Comparison of ENCODE assay signal across 8 cellular contexts in genomic region chr11:9004310-9004945, GRCh38. TPM values are rescaled to one million over a fixed set of nuclear protein-coding genes. Genes with fewer than 3 reads are reported as not detected.
A peak's percentile ranks its signal among the peaks of the same experiment; 100 is the strongest.
DNase-seq lines count a peak whose midpoint lies in the region; ATAC-seq and TF ChIP-seq lines count a peak whose summit lies in the region.

No MANE protein-coding gene starts in this region.

- H3K4me2 ChIP-seq in GM23338 = peak overlapping the region; percentile 97

- H3K9me3 Mint-ChIP-seq in GM23338 (no peaks in the 10 kb centered on the region), naive B cell (peaks cover 0 to 4% (median 0%) of the 10 kb centered on the region in 7 donors)

- H3K27me3 Mint-ChIP-seq in GM23338 (ENCODE audit: insufficient read depth, low read depth, poor library complexity) = peaks cover 34% of the 10 kb centered on the region
- peaks cover 30 to 64% (median 50%) of the 10 kb centered on the region in 3 donors for H3K27me3 Mint-ChIP-seq in naive B cell

- no peaks in the 10 kb centered on the region for H3K36me3 ChIP-seq in GM23338 (ENCODE audit: insufficient read depth)
- H3K36me3 ChIP-seq in duodenal mucosa (ENCODE audit: control insufficient read depth in 1 of 2, insufficient read depth in 2 of 2, low read length in 2 of 2) = no peaks in the 10 kb centered on the region

- peak overlapping the region; percentile 94 for H2AFZ ChIP-seq in GM23338

- CTCF ChIA-PET in HEK293T (lab: Yijun Ruan, JAX) = interaction anchor here (2.5 kb wide), 1 partner anchor 11 kb away, joined by 14 read pairs; no protein-coding TSS in a partner anchor

- DNase-seq in GM23338 (ENCODE audit: low spot score) = peak; percentile 82
- DNase-seq in naive B cell = no peak
- DNase-seq in HEK293T (ENCODE audit: extremely low spot score) = no peak
- no peak for DNase-seq in activated CD4-positive, CD25-positive, alpha-beta regulatory T cell treated with anti-CD3 and anti-CD28 coated beads, Interleukin-2, amount 50 U/mL, for 72 hours

- no peak overlapping the region for H3K27ac Mint-ChIP-seq in GM23338
- H3K27ac Mint-ChIP-seq in naive B cell = peak overlapping the region in 1 of 6 donors; percentile 43

- H3K9ac ChIP-seq in duodenal mucosa (ENCODE audit: low read depth in 1 of 2, low read length in 2 of 2) = no peak overlapping the region

- peaks cover 6% of the 10 kb centered on the region for H3F3A ChIP-seq in GM23338 (replicated peaks; ENCODE audit: low read depth)

- H3K36me3 Mint-ChIP-seq in GM23338 (ENCODE audit: low read depth) (no peaks in the 10 kb centered on the region), naive B cell (peaks cover 0 to under 1% of the 10 kb centered on the region in 2 donors)

- H3K4me1 ChIP-seq in GM23338 (ENCODE audit: insufficient read depth) (peaks cover 11% of the 10 kb centered on the region), duodenal mucosa (ENCODE audit: control insufficient read depth in 1 of 2, insufficient read depth in 2 of 2, low read length in 2 of 2) (peaks cover 8 to 11% of the 10 kb centered on the region in 2 donors)

- H3K4me3 ChIP-seq in GM23338 = peak overlapping the region; percentile 77
- peak overlapping the region; percentile 49 for H3K4me3 ChIP-seq in WI38 (ENCODE audit: low read depth, low read length)
- peak overlapping the region; percentile 70 for H3K4me3 ChIP-seq in duodenal mucosa (ENCODE audit: low read depth in 1 of 2, low read length in 2 of 2)

- POLR2A ChIA-PET in HEK293T (lab: Yijun Ruan, JAX) = interaction anchor here (1.2 to 1.3 kb wide), 4 partner anchors 10 to 130 kb away, joined by 3 to 4 read pairs (median 4); no protein-coding TSS in a partner anchor

- H3K27me3 ChIP-seq in GM23338 (ENCODE audit: insufficient read depth) (peaks cover 67% of the 10 kb centered on the region), duodenal mucosa (ENCODE audit: control insufficient read depth in 1 of 2, insufficient read depth in 2 of 2, low read length in 2 of 2) (peaks cover 30 to 35% of the 10 kb centered on the region in 2 donors)

- no peaks in the 10 kb centered on the region for H3K9me2 ChIP-seq in GM23338 (ENCODE audit: insufficient read depth)

- peaks cover 4% of the 10 kb centered on the region; the same call in 1 of the 2 replicates for H4K20me1 ChIP-seq in GM23338 (replicated peaks; ENCODE audit: insufficient read depth)

- TF ChIP-seq CTCF in GM23338 (conservative IDR thresholded peaks at IDR 0.05; ENCODE audit: low read depth in 2 of 2) = no peak
- TF ChIP-seq CTCF in WI38 (IDR thresholded peaks at IDR 0.05; ENCODE audit: low read depth, low read length) = no peak

- H3K4me3 Mint-ChIP-seq in GM23338 (peak overlapping the region; percentile 51), naive B cell (peak overlapping the region; percentile 56 to 86 (median 74))

- H3K27ac ChIP-seq in GM23338 (ENCODE audit: low read depth) (no peak overlapping the region), duodenal mucosa (ENCODE audit: low read depth, low read length) (no peak overlapping the region)

- no peaks in the 10 kb centered on the region for H3K9me3 ChIP-seq in duodenal mucosa (ENCODE audit: control insufficient read depth in 1 of 2, low read length in 2 of 2)

- H3K4me1 Mint-ChIP-seq in GM23338 = peaks cover 14% of the 10 kb centered on the region; the same call in 2 of the 3 replicates
- peaks cover 8 to 16% (median 12%) of the 10 kb centered on the region in 3 donors for H3K4me1 Mint-ChIP-seq in naive B cell

- ATAC-seq in GM23338 = peak; percentile 75
- ATAC-seq in naive B cell (ENCODE audit: low read depth in 2 of 2) = peak; percentile 13 to 18
- ATAC-seq in GM18511 (IDR thresholded peaks at IDR 0.05; ENCODE audit: unreplicated experiment) = no peak
- ATAC-seq in HG03097 (IDR thresholded peaks at IDR 0.05; ENCODE audit: low FRiP score, unreplicated experiment) = no peak

- no peaks in the 10 kb centered on the region; the same call in 1 of the 2 replicates for H3K79me2 ChIP-seq in GM23338 (replicated peaks; ENCODE audit: insufficient read depth)

TF ChIP-seq in GM23338, 12 proteins besides CTCF, POLR2A, EP300 and RAD21 (continues in another document):
- TF ChIP-seq EZH2phosphoT487 (IDR thresholded peaks at IDR 0.05; ENCODE audit: unreplicated experiment) = no peak

TF ChIP-seq in HEK293T, 16 proteins besides CTCF, POLR2A, EP300 and RAD21:
- TF ChIP-seq, protein P1, sequence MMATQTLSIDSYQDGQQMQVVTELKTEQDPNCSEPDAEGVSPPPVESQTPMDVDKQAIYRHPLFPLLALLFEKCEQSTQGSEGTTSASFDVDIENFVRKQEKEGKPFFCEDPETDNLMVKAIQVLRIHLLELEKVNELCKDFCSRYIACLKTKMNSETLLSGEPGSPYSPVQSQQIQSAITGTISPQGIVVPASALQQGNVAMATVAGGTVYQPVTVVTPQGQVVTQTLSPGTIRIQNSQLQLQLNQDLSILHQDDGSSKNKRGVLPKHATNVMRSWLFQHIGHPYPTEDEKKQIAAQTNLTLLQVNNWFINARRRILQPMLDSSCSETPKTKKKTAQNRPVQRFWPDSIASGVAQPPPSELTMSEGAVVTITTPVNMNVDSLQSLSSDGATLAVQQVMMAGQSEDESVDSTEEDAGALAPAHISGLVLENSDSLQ (IDR thresholded peaks at IDR 0.05) = no peak
- TF ChIP-seq FOXK2 (IDR thresholded peaks at IDR 0.05) (no peak), L3MBTL2 (conservative IDR thresholded peaks at IDR 0.05) (no peak)

RNA-seq across cellular contexts. Expression of gene NRIP3, which starts 0.6 kb away (rescaled TPM):
- 7.9 and 8.0 TPM in 2 replicates for total RNA-seq in GM23338 (2014; rRNA removed; shearing (Covaris generic))
- polyA plus RNA-seq in GM23338 (2016; fragmentation: Nextera tagmentation; extraction: Ambion mirVana) (3.0 and 3.2 TPM in 2 replicates), naive B cell (ENCODE audit: low read depth in 6 of 6) (under 1 TPM in 3 of 6 donors, not detected in 3; 0.20 to 0.54 (median 0.40) TPM)

RNA-seq across cellular contexts. Expression of gene TMEM9B, which starts 40.2 kb away (rescaled TPM):
- total RNA-seq in GM23338 (2014; rRNA removed; shearing (Covaris generic)) = 9.7 and 10.4 TPM in 2 replicates
- polyA plus RNA-seq in GM23338 (2016; fragmentation: Nextera tagmentation; extraction: Ambion mirVana) = 10.2 and 12.9 TPM in 2 replicates
- polyA plus RNA-seq in naive B cell (ENCODE audit: low read depth in 6 of 6) = 100 to 1,000 TPM; 110 to 188 (median 127) TPM

Comparison
In these comparisons a context has a peak if more than half of its experiments do, and no peak if none do; other contexts are left out.
1. ATAC-seq: peak in GM23338 (single experiment) and naive B cell (2 of 2); none in GM18511 (single experiment) and HG03097 (single experiment).
2. Peak in every context shown above with its lines, with median percentiles within 50 percentile points of each other: H3K4me3 ChIP-seq.